6 cellular contexts compared by ENCODE assay signal in genomic region chr9:136726631-136727191, GRCh38. TPM values are rescaled to one million over a fixed set of nuclear protein-coding genes. Genes with fewer than 3 reads are reported as not detected.
DNase-seq lines count a peak whose midpoint lies in the region; ATAC-seq, FAIRE-seq and TF ChIP-seq lines count a peak whose summit lies in the region.

No MANE protein-coding gene starts in this region.

- H3K27me3 Mint-ChIP-seq in IgD-negative memory B cell (no peaks in the 10 kb centered on the region), mesothelial cell of epicardium (ENCODE audit: low read depth) (no peaks in the 10 kb centered on the region)

- WGBS in A549 (ENCODE audit: missing lambda C conversion rate), result 5% methylated on average over 18 of the region's 18 CpGs

- no peak for TF ChIP-seq RAD21 in A549 (conservative IDR thresholded peaks at IDR 0.05 in 1 of 2, IDR thresholded peaks at IDR 0.05 in 1 of 2)

- ATAC-seq in A549, result peak in 1 of 2 experiments; percentile 6; a peak in 2 of 6 replicates
- ATAC-seq in activated naive CD4-positive, alpha-beta T cell treated with anti-CD3 and anti-CD28 coated beads, Interleukin-2, amount 50 U/mL, for 72 hours, result peak in 1 of 2 donors; percentile 27

- peak overlapping the region; percentile 91 for H3K4me3 ChIP-seq in A549

- TF ChIP-seq POLR2A in A549 (IDR thresholded peaks at IDR 0.05; ENCODE audit: low read length), result no peak

- peaks cover 3% of the 10 kb centered on the region for H3K36me3 Mint-ChIP-seq in IgD-negative memory B cell
- peaks cover 35% of the 10 kb centered on the region in 2 donors for H3K36me3 Mint-ChIP-seq in activated naive CD4-positive, alpha-beta T cell treated with anti-CD3 and anti-CD28 coated beads, Interleukin-2, amount 50 U/mL, for 72 hours
- peaks cover 15% of the 10 kb centered on the region for H3K36me3 Mint-ChIP-seq in mesothelial cell of epicardium

- H3K9me3 Mint-ChIP-seq in IgD-negative memory B cell, result no peaks in the 10 kb centered on the region
- H3K9me3 Mint-ChIP-seq in activated naive CD4-positive, alpha-beta T cell treated with anti-CD3 and anti-CD28 coated beads, Interleukin-2, amount 50 U/mL, for 72 hours, result no peaks in the 10 kb centered on the region
- no peaks in the 10 kb centered on the region for H3K9me3 Mint-ChIP-seq in mesothelial cell of epicardium

- DNase-seq in A549 (ENCODE audit: low read depth in 1 of 2, low spot score in 1 of 2), result peak in 1 of 2 experiments; percentile 58
- no peak for DNase-seq in activated naive CD4-positive, alpha-beta T cell treated with anti-CD3 and anti-CD28 coated beads, Interleukin-2, amount 50 U/mL, for 72 hours (ENCODE audit: low spot score in 2 of 2)
- DNase-seq in mesothelial cell of epicardium (ENCODE audit: low spot score in 2 of 2, unreplicated experiment in 2 of 2), result no peak
- no peak for DNase-seq in NCI-H1417 treated with DMSO at 0.1 percent for 48 hours (lab: John Stamatoyannopoulos, UW)
- no peak for DNase-seq in posterior vena cava (ENCODE audit: low spot score)

- peak overlapping the region; percentile 99 to 100 for H3K27ac ChIP-seq in A549

- peaks cover 11 to 19% (median 17%) of the 10 kb centered on the region in 3 donors for H3K4me1 Mint-ChIP-seq in IgD-negative memory B cell
- peaks cover 29% of the 10 kb centered on the region for H3K4me1 Mint-ChIP-seq in mesothelial cell of epicardium

- H3K4me3 Mint-ChIP-seq in IgD-negative memory B cell (peak overlapping the region; percentile 94 to 99 (median 98)), mesothelial cell of epicardium (peak overlapping the region; percentile 90)

- CTCF ChIA-PET in A549 (lab: Yijun Ruan, JAX), result interaction anchor here (0.8 to 5.9 kb wide), 16 partner anchors 7 to 326 kb away, joined by 3 to 42 read pairs (median 11); partner anchors contain the start of genes DIPK1B and LCN8

- H3K27ac Mint-ChIP-seq in IgD-negative memory B cell (peak overlapping the region; percentile 96 to 100 (median 98)), mesothelial cell of epicardium (peak overlapping the region; percentile 85)
- peak overlapping the region; percentile 83 to 100 for H3K27ac Mint-ChIP-seq in activated naive CD4-positive, alpha-beta T cell treated with anti-CD3 and anti-CD28 coated beads, Interleukin-2, amount 50 U/mL, for 72 hours

- no peak for TF ChIP-seq EP300 in A549 (IDR thresholded peaks at IDR 0.05)

- no peak for FAIRE-seq in A549 (lab: Jason Lieb, UNC)

- intact Hi-C loops in posterior vena cava (cut with DNase I), result no loop called here

- POLR2A ChIA-PET in A549 (lab: Yijun Ruan, JAX), result interaction anchor here (0.6 to 2.7 kb wide), 5 partner anchors 7 to 474 kb away, joined by 3 to 30 read pairs (median 4); partner anchors contain the start of gene DIPK1B

- no peaks in the 10 kb centered on the region for H3K9me3 ChIP-seq in A549

- TF ChIP-seq CTCF in A549 (IDR thresholded peaks at IDR 0.05) (peak; percentile 50), mesothelial cell of epicardium (IDR thresholded peaks at IDR 0.05; ENCODE audit: unreplicated experiment) (no peak)

- H3K4me1 ChIP-seq in A549, result peaks cover 54% of the 10 kb centered on the region

- peak overlapping the region; percentile 97 for H3K4me2 ChIP-seq in A549

TF ChIP-seq in A549, 52 proteins besides CTCF, POLR2A, EP300 and RAD21:
- 0 out of 3 replicates have a peak, but pooled peaks have one; percentile 18 for TF ChIP-seq BCL3 (IDR thresholded peaks at IDR 0.05)
- no peak for TF ChIP-seq POLR2AphosphoS2 (conservative IDR thresholded peaks at IDR 0.05; ENCODE audit: low read length)

RNA-seq across cellular contexts. Expression of gene DIPK1B, which starts 14.3 kb away (rescaled TPM):
- 6.7 and 8.8 TPM in 2 replicates for polyA plus RNA-seq in A549 (2011; rRNA removed)
- 15.7 and 24.3 TPM in 2 replicates for polyA plus RNA-seq in A549 (2012; cell fraction: cytosol; rRNA removed)
- polyA plus RNA-seq in A549 (2012; cell fraction: nucleus; rRNA removed), result 36.4 and 49.4 TPM in 2 replicates
- polyA plus RNA-seq in A549 (2017; fragmentation: RNase III; extraction: RNeasy Plus Mini Kit Qiagen cat#74134 plus additional on column Dnase treatment), result 6.0 to 8.2 TPM (median 6.7 TPM) in 3 replicates
- 4.8 and 7.3 TPM in 2 replicates for polyA minus RNA-seq in A549 (2011; rRNA and poly(A)+ RNA removed)
- 0.90 TPM for polyA plus RNA-seq in IgD-negative memory B cell
- total RNA-seq in activated naive CD4-positive, alpha-beta T cell treated with anti-CD3 and anti-CD28 coated beads, Interleukin-2, amount 50 U/mL, for 72 hours, result under 1 TPM in 1 of 2 donors, not detected in 1; 0.37 TPM
- 56.2 to 60.5 TPM (median 58.1 TPM) in 3 replicates for total RNA-seq in mesothelial cell of epicardium
- total RNA-seq in posterior vena cava, result 1 to 10 TPM; 7.1 to 8.3 TPM

RNA-seq across cellular contexts. Expression of gene LCN10, which starts 16.0 kb away (rescaled TPM):
- polyA plus RNA-seq in A549 (2011; rRNA removed) (not detected in 2 replicates), A549 (2017; fragmentation: RNase III; extraction: RNeasy Plus Mini Kit Qiagen cat#74134 plus additional on column Dnase treatment) (not detected in 3 replicates), IgD-negative memory B cell (68.0 TPM)
- polyA plus RNA-seq in A549 (2012; cell fraction: cytosol; rRNA removed), result not detected in 2 replicates
- polyA plus RNA-seq in A549 (2012; cell fraction: nucleus; rRNA removed), result not detected in 2 replicates
- polyA minus RNA-seq in A549 (2011; rRNA and poly(A)+ RNA removed), result not detected in 2 replicates
- total RNA-seq in activated naive CD4-positive, alpha-beta T cell treated with anti-CD3 and anti-CD28 coated beads, Interleukin-2, amount 50 U/mL, for 72 hours, result 1 to 10 TPM in 1 of 2 donors, under 1 TPM in 1; 0.89 to 1.6 TPM
- total RNA-seq in mesothelial cell of epicardium (0.20 to 0.51 TPM (median 0.29 TPM) in 3 replicates), posterior vena cava (10 to 100 TPM in 1 of 2 donors, 1 to 10 TPM in 1; 9.2 to 10.0 TPM)

RNA-seq across cellular contexts. Expression of gene LCN6, which starts 21.6 kb away (rescaled TPM):
- polyA plus RNA-seq in A549 (2011; rRNA removed) (not detected in 2 replicates), A549 (2017; fragmentation: RNase III; extraction: RNeasy Plus Mini Kit Qiagen cat#74134 plus additional on column Dnase treatment) (not detected in 3 replicates), IgD-negative memory B cell (not detected)
- polyA plus RNA-seq in A549 (2012; cell fraction: cytosol; rRNA removed), result not detected in 2 replicates
- not detected in 2 replicates for polyA plus RNA-seq in A549 (2012; cell fraction: nucleus; rRNA removed)
- not detected in 2 replicates for polyA minus RNA-seq in A549 (2011; rRNA and poly(A)+ RNA removed)
- not detected for total RNA-seq in activated naive CD4-positive, alpha-beta T cell treated with anti-CD3 and anti-CD28 coated beads, Interleukin-2, amount 50 U/mL, for 72 hours
- total RNA-seq in mesothelial cell of epicardium (not detected in 3 replicates), posterior vena cava (10 to 100 TPM; 22.8 to 36.9 TPM)

RNA-seq across cellular contexts. Expression of gene LCN8, which starts 31.3 kb away (rescaled TPM):
- polyA plus RNA-seq in A549 (2011; rRNA removed) (not detected in 2 replicates), A549 (2017; fragmentation: RNase III; extraction: RNeasy Plus Mini Kit Qiagen cat#74134 plus additional on column Dnase treatment) (not detected in 3 replicates), IgD-negative memory B cell (0.44 TPM)
- polyA plus RNA-seq in A549 (2012; cell fraction: cytosol; rRNA removed), result not detected in 2 replicates
- 0.05 TPM in 1 of 2 replicates, not detected in the other for polyA plus RNA-seq in A549 (2012; cell fraction: nucleus; rRNA removed)
- polyA minus RNA-seq in A549 (2011; rRNA and poly(A)+ RNA removed), result not detected in 2 replicates
- total RNA-seq in activated naive CD4-positive, alpha-beta T cell treated with anti-CD3 and anti-CD28 coated beads, Interleukin-2, amount 50 U/mL, for 72 hours, result not detected
- total RNA-seq in mesothelial cell of epicardium (not detected in 3 replicates), posterior vena cava (not detected)

RNA-seq across cellular contexts. Expression of gene LCN15, which starts 37.6 kb away (rescaled TPM):
- 0.10 and 0.24 TPM in 2 replicates for polyA plus RNA-seq in A549 (2011; rRNA removed)
- 0.05 and 0.08 TPM in 2 replicates for polyA plus RNA-seq in A549 (2012; cell fraction: cytosol; rRNA removed)
- 0.18 and 0.20 TPM in 2 replicates for polyA plus RNA-seq in A549 (2012; cell fraction: nucleus; rRNA removed)
- polyA plus RNA-seq in A549 (2017; fragmentation: RNase III; extraction: RNeasy Plus Mini Kit Qiagen cat#74134 plus additional on column Dnase treatment), result 0.07 to 0.09 TPM in 2 of 3 replicates, not detected in the other
- polyA minus RNA-seq in A549 (2011; rRNA and poly(A)+ RNA removed), result not detected in 2 replicates
- not detected for polyA plus RNA-seq in IgD-negative memory B cell
- total RNA-seq in activated naive CD4-positive, alpha-beta T cell treated with anti-CD3 and anti-CD28 coated beads, Interleukin-2, amount 50 U/mL, for 72 hours, result not detected
- 1.3 to 3.5 TPM (median 1.9 TPM) in 3 replicates for total RNA-seq in mesothelial cell of epicardium
- not detected for total RNA-seq in posterior vena cava

Comparison
In these comparisons a context has a peak if more than half of its experiments do, and no peak if none do; other contexts are left out.
1. RNA of gene DIPK1B, which starts 14.3 kb away (total RNA-seq): 56.2 to 60.5 TPM in mesothelial cell of epicardium and 7.1 to 8.3 TPM in posterior vena cava; 0.37 TPM in activated naive CD4-positive, alpha-beta T cell treated with anti-CD3 and anti-CD28 coated beads, Interleukin-2, amount 50 U/mL, for 72 hours; every median in the first group is over 4 times any median in the second.
2. RNA of gene LCN6, which starts 21.6 kb away (total RNA-seq): 22.8 to 36.9 TPM in posterior vena cava; not detected in activated naive CD4-positive, alpha-beta T cell treated with anti-CD3 and anti-CD28 coated beads, Interleukin-2, amount 50 U/mL, for 72 hours and not detected in mesothelial cell of epicardium; every median in the first group is over 10 times any median in the second.
3. Peak in every context shown above with its lines, with median percentiles within 50 percentile points of each other: H3K27ac Mint-ChIP-seq.